In genomic region chr20:21102691-21103311, GRCh38 we compare ENCODE assay signal across 1 cellular context.
TF ChIP-seq lines count a peak whose summit lies in the region.

No MANE protein-coding gene starts in this region.

TF ChIP-seq in WTC11, 78 proteins besides CTCF, POLR2A, EP300 and RAD21 (continued from another document and continues in another):
- TF ChIP-seq ZNF512 (CRISPR knock-in tag; IDR thresholded peaks at IDR 0.05; ENCODE audit: borderline replicate concordance) (no peak), OVOL2 (CRISPR knock-in tag; IDR thresholded peaks at IDR 0.05; ENCODE audit: borderline replicate concordance) (no peak), USF2 (CRISPR knock-in tag; IDR thresholded peaks at IDR 0.05) (no peak), AR (CRISPR knock-in tag; IDR thresholded peaks at IDR 0.05) (no peak), GABPB1 (CRISPR knock-in tag; IDR thresholded peaks at IDR 0.05) (no peak), TCF7 (CRISPR knock-in tag; IDR thresholded peaks at IDR 0.05; ENCODE audit: low read depth) (peak; percentile 86; the same call in 1 of the 2 replicates), GRHL2 (CRISPR knock-in tag; IDR thresholded peaks at IDR 0.05; ENCODE audit: insufficient replicate concordance, severe bottlenecking) (no peak), ZNF425 (CRISPR knock-in tag; conservative IDR thresholded peaks at IDR 0.05) (no peak), SMAD4 (CRISPR knock-in tag; IDR thresholded peaks at IDR 0.05) (0 out of 2 replicates have a peak, but pooled peaks have one; percentile 44), STAT6 (CRISPR knock-in tag; conservative IDR thresholded peaks at IDR 0.05; ENCODE audit: low read depth) (no peak), USF1 (CRISPR knock-in tag; IDR thresholded peaks at IDR 0.05) (peak; percentile 56; the same call in 1 of the 2 replicates), ATF6 (CRISPR knock-in tag; IDR thresholded peaks at IDR 0.05) (no peak), FOXK1 (CRISPR knock-in tag; IDR thresholded peaks at IDR 0.05) (peak; percentile 32; the same call in 1 of the 2 replicates), TEAD1 (CRISPR knock-in tag; IDR thresholded peaks at IDR 0.05) (peak; percentile 55; the same call in 1 of the 2 replicates), JAZF1 (CRISPR knock-in tag; IDR thresholded peaks at IDR 0.05) (no peak), CREB1 (CRISPR knock-in tag; IDR thresholded peaks at IDR 0.05) (no peak), PREB (CRISPR knock-in tag; IDR thresholded peaks at IDR 0.05; ENCODE audit: borderline replicate concordance) (no peak), ETV6 (CRISPR knock-in tag; IDR thresholded peaks at IDR 0.05) (no peak), ATF3 (CRISPR knock-in tag; conservative IDR thresholded peaks at IDR 0.05) (no peak), ZNF423 (CRISPR knock-in tag; IDR thresholded peaks at IDR 0.05) (no peak), IRF2 (CRISPR knock-in tag; IDR thresholded peaks at IDR 0.05; ENCODE audit: borderline replicate concordance, low read depth) (no peak), ZNF396 (CRISPR knock-in tag; IDR thresholded peaks at IDR 0.05; ENCODE audit: borderline replicate concordance) (no peak), ATF1 (CRISPR knock-in tag; IDR thresholded peaks at IDR 0.05) (no peak), RELA (CRISPR knock-in tag; IDR thresholded peaks at IDR 0.05; ENCODE audit: borderline replicate concordance) (no peak), HMGA2 (CRISPR knock-in tag; IDR thresholded peaks at IDR 0.05) (no peak), AFF4 (CRISPR knock-in tag; IDR thresholded peaks at IDR 0.05; ENCODE audit: borderline replicate concordance) (no peak), MAX (CRISPR knock-in tag; IDR thresholded peaks at IDR 0.05) (peak; percentile 83), NFATC4 (CRISPR knock-in tag; IDR thresholded peaks at IDR 0.05) (no peak), ZBTB43 (CRISPR knock-in tag; IDR thresholded peaks at IDR 0.05) (peak; percentile 55; the same call in 1 of the 2 replicates), ZNF232 (CRISPR knock-in tag; IDR thresholded peaks at IDR 0.05) (no peak), MLX (CRISPR knock-in tag; IDR thresholded peaks at IDR 0.05) (no peak), ZNF317 (CRISPR knock-in tag; IDR thresholded peaks at IDR 0.05; ENCODE audit: borderline replicate concordance, low read depth) (no peak), JUN (CRISPR knock-in tag; IDR thresholded peaks at IDR 0.05) (peak; percentile 41; the same call in 1 of the 2 replicates), MXD4 (CRISPR knock-in tag; IDR thresholded peaks at IDR 0.05; ENCODE audit: borderline replicate concordance) (no peak)
